ENCODE assay signal across 8 cellular contexts in genomic region chr4:33060873-33061542, GRCh38.
DNase-seq lines count a peak whose midpoint lies in the region; ATAC-seq and TF ChIP-seq lines count a peak whose summit lies in the region.

No MANE protein-coding gene starts in this region.

- WGBS in gastroesophageal sphincter (ENCODE audit: low coverage in 1 of 2), 2 donors: 50 to 55% methylated on average over 9 of the region's 11 CpGs

- peak; percentile 85 for ATAC-seq in GM18907 (IDR thresholded peaks at IDR 0.05; ENCODE audit: unreplicated experiment)
- ATAC-seq in gastroesophageal sphincter: no peak

- H3K4me1 ChIP-seq in SJCRH30 (no peaks in the 10 kb centered on the region), gastroesophageal sphincter (no peaks in the 10 kb centered on the region)

- DNase-seq in AML-193 (lab: John Stamatoyannopoulos, UW) (peak; percentile 12 to 51), SJCRH30 (peak; percentile 52 to 70), putamen (ENCODE audit: low spot score) (peak; percentile 52), cortex of kidney (lab: John Stamatoyannopoulos, UW) (no peak), HCEC 1CT (no peak)
- DNase-seq in Jurkat, Clone E6-1 (ENCODE audit: low read depth, low spot score): peak; percentile 57

- peak in 3 of 4 experiments; percentile 30 to 56 (median 41) for TF ChIP-seq CTCF in gastroesophageal sphincter (IDR thresholded peaks at IDR 0.05)

- H3K27ac ChIP-seq in SJCRH30: no peak overlapping the region
- no peak overlapping the region for H3K27ac ChIP-seq in gastroesophageal sphincter

- H3K9me3 ChIP-seq in SJCRH30 (replicated peaks) (no peaks in the 10 kb centered on the region), gastroesophageal sphincter (no peaks in the 10 kb centered on the region)

- TF ChIP-seq EP300 in gastroesophageal sphincter (IDR thresholded peaks at IDR 0.05): no peak

- H3K27me3 ChIP-seq in SJCRH30 (no peaks in the 10 kb centered on the region), gastroesophageal sphincter (no peaks in the 10 kb centered on the region)

- no peak overlapping the region for H3K4me3 ChIP-seq in Jurkat, Clone E6-1 (ENCODE audit: low read length)
- no peak overlapping the region for H3K4me3 ChIP-seq in SJCRH30
- no peak overlapping the region for H3K4me3 ChIP-seq in gastroesophageal sphincter

- H3K36me3 ChIP-seq in SJCRH30 (no peaks in the 10 kb centered on the region), gastroesophageal sphincter (no peaks in the 10 kb centered on the region)

- no peak for TF ChIP-seq POLR2A in gastroesophageal sphincter (IDR thresholded peaks at IDR 0.05)

Comparison
In these comparisons a context has a peak if more than half of its experiments do, and no peak if none do; other contexts are left out.
1. DNase-seq: peak in AML-193 (2 of 2), Jurkat, Clone E6-1 (single experiment), SJCRH30 (2 of 2) and putamen (single experiment); none in cortex of kidney (single experiment) and HCEC 1CT (single experiment).